ENCODE assay signal across 22 cellular contexts in the genomic region with DNA sequence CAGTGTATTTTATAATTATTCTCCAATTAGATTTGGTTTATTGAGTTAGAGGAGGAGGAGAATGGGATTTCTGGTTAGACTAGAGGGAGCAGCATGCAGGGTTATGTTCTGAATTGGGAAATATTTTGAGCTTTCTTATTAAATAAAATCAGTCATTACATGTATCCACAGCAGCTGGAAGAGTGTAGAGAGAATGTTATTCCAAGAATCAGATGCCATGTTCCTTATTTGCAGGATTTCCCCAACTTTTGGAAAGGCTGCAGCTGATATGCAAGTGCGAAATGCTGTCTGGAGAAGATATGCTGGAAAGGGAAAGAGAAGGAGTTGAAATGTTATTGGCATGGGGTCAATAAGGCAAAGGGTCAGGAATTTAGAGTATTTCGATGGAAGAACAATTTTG.
A peak's percentile ranks its signal among the peaks of the same experiment; 100 is the strongest.
DNase-seq lines count a peak whose midpoint lies in the region; ATAC-seq and TF ChIP-seq lines count a peak whose summit lies in the region.
"Had no signal": no experiment of that assay in that cellular context is flagged by ENCODE, and none has a peak within 500 bp of the region (broad histone marks: within the 10 kb centered on the region; RNA-seq: fewer than 3 reads in every experiment).

No MANE protein-coding gene starts in this region.

- DNase-seq in Right ventricle myocardium inferior (ENCODE audit: missing footprints) = no peak
- DNase-seq in right atrium auricular region (ENCODE audit: low spot score) = no peak
- DNase-seq in right lobe of liver = no peak
- no peak for DNase-seq in right cardiac atrium
- no peak for DNase-seq in NCI-H146 treated with DMSO at 0.1 percent for 48 hours (lab: John Stamatoyannopoulos, UW; ENCODE audit: unreplicated experiment)
- DNase-seq: 8988T; ACHN; AML-193; BE2C; CD4-positive, alpha-beta T cell; CD8-positive, alpha-beta memory T cell; DMS 273 treated with DMSO at 0.1 percent for 48 hours; DMS79; EL; GDM1; GM23248; H7; HCEC 1CT had no signal

- intact Hi-C loops in Right ventricle myocardium inferior (cut with DNase I) (no loop called here), right lobe of liver (cut with DNase I) (no loop called here), right cardiac atrium (cut with DNase I) (no loop called here)

- H3K9ac ChIP-seq in liver (ENCODE audit: low read depth in 1 of 2, low read length in 2 of 2) = no peak overlapping the region
- H3K9ac ChIP-seq: BLaER1 treated with 17β-estradiol and CSF1 and Interleukin-3, amounts not matched to agents 10 nM and 100 nM; GM23248 had no signal

- WGBS in liver = 79% methylated on average over 2 of the region's 2 CpGs
- 71% methylated on average over 2 of the region's 2 CpGs for WGBS in right lobe of liver (ENCODE audit: insufficient coverage, low coverage, low lambda C conversion rate, missing lambda C conversion rate)
- 21% methylated on average over 2 of the region's 2 CpGs for WGBS in right cardiac atrium

- H3K4me1 ChIP-seq in right atrium auricular region (peaks cover 0 to 4% of the 10 kb centered on the region in 2 donors), liver (ENCODE audit: control insufficient read depth in 4 of 4, insufficient read depth in 4 of 4, low read length in 3 of 4) (peaks cover 4 to 13% (median 8%) of the 10 kb centered on the region in 4 donors), right lobe of liver (peaks cover 0 to 8% (median 0%) of the 10 kb centered on the region in 4 donors), right cardiac atrium (ENCODE audit: control insufficient read depth, insufficient read depth, low read length) (peaks cover 1% of the 10 kb centered on the region)
- H3K4me1 ChIP-seq: A549; BE2C; BLaER1 treated with 17β-estradiol and CSF1 and Interleukin-3, amounts not matched to agents 10 nM and 100 nM had no signal

- no peak for TF ChIP-seq POLR2A in right lobe of liver (IDR thresholded peaks at IDR 0.05)

- TF ChIP-seq CTCF in right atrium auricular region (IDR thresholded peaks at IDR 0.05) (no peak), liver (IDR thresholded peaks at IDR 0.05; ENCODE audit: low read depth, low read length, missing input control) (no peak), right lobe of liver (IDR thresholded peaks at IDR 0.05) (no peak)

- H3K27ac ChIP-seq in right atrium auricular region (no peak overlapping the region), liver (ENCODE audit: low read depth in 1 of 2, low read length in 2 of 2) (no peak overlapping the region), right lobe of liver (no peak overlapping the region), right cardiac atrium (ENCODE audit: low read length) (no peak overlapping the region)
- H3K27ac ChIP-seq: A549; BLaER1 treated with 17β-estradiol and CSF1 and Interleukin-3, amounts not matched to agents 10 nM and 100 nM; GM23248 had no signal

- no peaks in the 10 kb centered on the region for H3K27me3 ChIP-seq in right atrium auricular region
- no peaks in the 10 kb centered on the region for H3K27me3 ChIP-seq in liver (ENCODE audit: control insufficient read depth in 4 of 4, insufficient read depth in 4 of 4, low read length in 3 of 4)
- H3K27me3 ChIP-seq in right lobe of liver = no peaks in the 10 kb centered on the region
- H3K27me3 ChIP-seq in right cardiac atrium (ENCODE audit: control insufficient read depth, insufficient read depth) = no peaks in the 10 kb centered on the region
- H3K27me3 ChIP-seq: BE2C; BLaER1 treated with 17β-estradiol and CSF1 and Interleukin-3, amounts not matched to agents 10 nM and 100 nM had no signal

- no peaks in the 10 kb centered on the region for H3K36me3 ChIP-seq in right atrium auricular region
- no peaks in the 10 kb centered on the region for H3K36me3 ChIP-seq in liver (ENCODE audit: control insufficient read depth in 4 of 4, insufficient read depth in 3 of 4, low read depth in 1 of 4, low read length in 3 of 4)
- no peaks in the 10 kb centered on the region for H3K36me3 ChIP-seq in right lobe of liver
- H3K36me3 ChIP-seq: BE2C; BLaER1 treated with 17β-estradiol and CSF1 and Interleukin-3, amounts not matched to agents 10 nM and 100 nM had no signal

- TF ChIP-seq RAD21 in liver (IDR thresholded peaks at IDR 0.05) = no peak

- no peak overlapping the region for H3K4me3 ChIP-seq in right atrium auricular region
- H3K4me3 ChIP-seq in liver (ENCODE audit: low read depth in 1 of 3, low read length in 3 of 3) = no peak overlapping the region
- no peak overlapping the region for H3K4me3 ChIP-seq in right lobe of liver
- no peak overlapping the region for H3K4me3 ChIP-seq in right cardiac atrium (ENCODE audit: low read length)
- H3K4me3 ChIP-seq: A549; BLaER1 treated with 17β-estradiol and CSF1 and Interleukin-3, amounts not matched to agents 10 nM and 100 nM; GM12878; GM23248 had no signal

- peak; percentile 80 for ATAC-seq in Right ventricle myocardium inferior
- ATAC-seq in right lobe of liver = no peak
- ATAC-seq in right cardiac atrium = peak; percentile 44 to 79
- ATAC-seq: A549, GM12878 had no signal

- no peaks in the 10 kb centered on the region for H3K9me3 ChIP-seq in right atrium auricular region
- H3K9me3 ChIP-seq in liver (ENCODE audit: control insufficient read depth in 4 of 4, low read length in 3 of 4) = no peaks in the 10 kb centered on the region
- no peaks in the 10 kb centered on the region for H3K9me3 ChIP-seq in right lobe of liver
- no peaks in the 10 kb centered on the region for H3K9me3 ChIP-seq in right cardiac atrium (ENCODE audit: control insufficient read depth, low read length)
- H3K9me3 ChIP-seq: A549; BE2C; BLaER1 treated with 17β-estradiol and CSF1 and Interleukin-3, amounts not matched to agents 10 nM and 100 nM had no signal

TF ChIP-seq in liver, 16 proteins besides CTCF, POLR2A, EP300 and RAD21:
- TF ChIP-seq RXRA (IDR thresholded peaks at IDR 0.05) (no peak), NR2F2 (IDR thresholded peaks at IDR 0.05) (peak; percentile 18), HNF4A (conservative IDR thresholded peaks at IDR 0.05) (no peak)
- TF ChIP-seq, protein P1, sequence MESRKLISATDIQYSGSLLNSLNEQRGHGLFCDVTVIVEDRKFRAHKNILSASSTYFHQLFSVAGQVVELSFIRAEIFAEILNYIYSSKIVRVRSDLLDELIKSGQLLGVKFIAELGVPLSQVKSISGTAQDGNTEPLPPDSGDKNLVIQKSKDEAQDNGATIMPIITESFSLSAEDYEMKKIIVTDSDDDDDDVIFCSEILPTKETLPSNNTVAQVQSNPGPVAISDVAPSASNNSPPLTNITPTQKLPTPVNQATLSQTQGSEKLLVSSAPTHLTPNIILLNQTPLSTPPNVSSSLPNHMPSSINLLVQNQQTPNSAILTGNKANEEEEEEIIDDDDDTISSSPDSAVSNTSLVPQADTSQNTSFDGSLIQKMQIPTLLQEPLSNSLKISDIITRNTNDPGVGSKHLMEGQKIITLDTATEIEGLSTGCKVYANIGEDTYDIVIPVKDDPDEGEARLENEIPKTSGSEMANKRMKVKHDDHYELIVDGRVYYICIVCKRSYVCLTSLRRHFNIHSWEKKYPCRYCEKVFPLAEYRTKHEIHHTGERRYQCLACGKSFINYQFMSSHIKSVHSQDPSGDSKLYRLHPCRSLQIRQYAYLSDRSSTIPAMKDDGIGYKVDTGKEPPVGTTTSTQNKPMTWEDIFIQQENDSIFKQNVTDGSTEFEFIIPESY (IDR thresholded peaks at IDR 0.05) = no peak

Comparison
In these comparisons a context has a peak if more than half of its experiments do, and no peak if none do; other contexts are left out.
1. ATAC-seq: peak in Right ventricle myocardium inferior (single experiment) and right cardiac atrium (2 of 2); none in right lobe of liver (0 of 4).